3 cellular contexts compared by ENCODE assay signal in the genomic region with DNA sequence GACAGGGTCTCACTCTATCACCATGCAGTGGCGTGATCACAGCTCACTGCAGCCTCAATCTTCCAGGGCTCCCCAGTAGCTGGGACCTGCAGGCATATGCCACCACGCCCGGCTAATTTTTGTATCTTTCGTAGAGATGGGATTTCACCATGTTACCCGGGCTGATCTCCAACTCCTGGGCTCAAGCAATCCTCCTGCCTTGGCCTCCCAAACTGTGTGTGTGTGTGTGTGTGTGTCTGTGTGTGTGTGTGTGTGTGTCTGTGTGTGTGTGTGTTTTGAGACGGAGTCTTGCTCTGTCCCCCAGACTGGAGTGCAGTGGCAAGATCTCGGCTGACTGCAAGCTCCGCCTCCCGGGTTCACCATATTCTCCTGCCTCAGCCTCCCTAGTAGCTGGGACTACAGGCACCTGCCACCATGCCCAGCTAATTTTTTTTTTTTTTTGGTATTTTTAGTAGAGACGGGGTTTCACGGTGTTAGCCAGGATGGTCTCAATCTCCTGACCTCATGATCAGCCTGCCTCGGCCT. TPM values are rescaled to one million over a fixed set of nuclear protein-coding genes. Genes with fewer than 3 reads are reported as not detected.
"Had no signal": no experiment of that assay in that cellular context is flagged by ENCODE, and none has a peak within 500 bp of the region (broad histone marks: within the 10 kb centered on the region; RNA-seq: fewer than 3 reads in every experiment).

No MANE protein-coding gene starts in this region.

RNA-seq across cellular contexts. Expression of a gene that starts 12.5 kb away (rescaled TPM):
- total RNA-seq: LHCN-M2, M059J, MCF 10A had no signal

RNA-seq across cellular contexts. Expression of a gene that starts 24.1 kb away (rescaled TPM):
- total RNA-seq: MCF 10A had no signal

RNA-seq across cellular contexts. Expression of a gene that starts 26.5 kb away (rescaled TPM):
- total RNA-seq: LHCN-M2, M059J, MCF 10A had no signal
